In the genomic region with DNA sequence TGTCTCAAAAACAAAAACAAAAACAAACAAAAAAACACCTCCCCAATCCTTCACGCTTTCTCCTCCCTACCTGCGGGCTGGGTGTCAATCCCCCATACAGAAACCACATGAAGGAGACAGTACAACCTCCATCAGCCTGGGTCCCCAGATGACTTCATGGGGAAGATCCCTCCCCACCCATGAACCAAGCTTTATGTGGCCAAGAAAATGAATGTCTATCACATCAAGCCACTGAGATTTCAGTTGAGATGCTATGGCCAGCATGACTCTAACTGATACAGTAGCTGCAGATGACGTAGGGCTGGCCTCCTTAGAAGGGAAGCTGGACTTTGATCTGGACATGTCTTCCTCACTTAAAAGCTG, we compare ENCODE assay signal across 14 cellular contexts. TPM values are rescaled to one million over a fixed set of nuclear protein-coding genes. Genes with fewer than 3 reads are reported as not detected.
A peak's percentile ranks its signal among the peaks of the same experiment; 100 is the strongest.
DNase-seq lines count a peak whose midpoint lies in the region; ATAC-seq and TF ChIP-seq lines count a peak whose summit lies in the region.
"Had no signal": no experiment of that assay in that cellular context is flagged by ENCODE, and none has a peak within 500 bp of the region (broad histone marks: within the 10 kb centered on the region; RNA-seq: fewer than 3 reads in every experiment).

No MANE protein-coding gene starts in this region.

- H3K27me3 Mint-ChIP-seq in activated CD4-positive, alpha-beta T cell treated with anti-CD3 and anti-CD28 coated beads, Interleukin-2, amount 10 ng/mL, durations not matched to agents 7 days and 5 days, result peaks cover 19% of the 10 kb centered on the region
- H3K27me3 Mint-ChIP-seq in glutamatergic neuron (ENCODE audit: unreplicated experiment), result peaks cover 3% of the 10 kb centered on the region

- peaks cover 30% of the 10 kb centered on the region for H3K4me1 ChIP-seq in Karpas-422 (ENCODE audit: low read length)
- H3K4me1 ChIP-seq: A549 had no signal

- peak overlapping the region; percentile 72 for H3K27ac ChIP-seq in Karpas-422 (ENCODE audit: low read length)
- H3K27ac ChIP-seq: A549, PC-9 had no signal

- H3K36me3 Mint-ChIP-seq in activated CD4-positive, alpha-beta T cell treated with anti-CD3 and anti-CD28 coated beads, Interleukin-2, amount 10 ng/mL, durations not matched to agents 7 days and 5 days (ENCODE audit: low read depth), result no peaks in the 10 kb centered on the region
- H3K36me3 Mint-ChIP-seq in glutamatergic neuron (ENCODE audit: unreplicated experiment), result peaks cover 7% of the 10 kb centered on the region

- H3K9me3 ChIP-seq in Karpas-422 (ENCODE audit: low read length), result no peaks in the 10 kb centered on the region
- H3K9me3 ChIP-seq: A549 had no signal

- peak; percentile 66 for ATAC-seq in stimulated activated naive CD8-positive, alpha-beta T cell treated with anti-CD3 and anti-CD28 coated beads, Interleukin-15, Interleukin-2, amounts not matched to agents 100 U/mL and 50 U/mL, for 24 hours
- ATAC-seq in HG02763 (IDR thresholded peaks at IDR 0.05; ENCODE audit: unreplicated experiment), result no peak
- ATAC-seq: A549 had no signal

- DNase-seq in activated CD4-positive, alpha-beta T cell treated with anti-CD3 and anti-CD28 coated beads, Interleukin-2, amount 10 ng/mL, durations not matched to agents 7 days and 5 days, result peak; percentile 18
- no peak for DNase-seq in activated CD4-positive, alpha-beta T cell treated with anti-CD3 and anti-CD28 coated beads, Interleukin-2, amount 50 U/mL, for 1 hour
- DNase-seq in Karpas-422 (no peak), erythroblast (lab: John Stamatoyannopoulos, UW) (peak; percentile 54 to 63), glutamatergic neuron (no peak), NCI-H2171 treated with DMSO at 0.1 percent for 48 hours (lab: John Stamatoyannopoulos, UW) (no peak)
- peak; percentile 11 for DNase-seq in stimulated activated naive CD8-positive, alpha-beta T cell treated with anti-CD3 and anti-CD28 coated beads, Interleukin-15, Interleukin-2, amounts not matched to agents 100 U/mL and 50 U/mL, for 24 hours
- DNase-seq: NCI-H345, PC-9, right cardiac atrium had no signal

- H3K79me2 ChIP-seq in Karpas-422 (ENCODE audit: low read length), result no peaks in the 10 kb centered on the region

- no peak for TF ChIP-seq CTCF in glutamatergic neuron (IDR thresholded peaks at IDR 0.05; ENCODE audit: partially characterized antibody, unreplicated experiment)

- POLR2A ChIA-PET in activated CD4-positive, alpha-beta T cell treated with anti-CD3 and anti-CD28 coated beads, Interleukin-2, amount 10 ng/mL, durations not matched to agents 7 days and 5 days (lab: Charles Lee), result no interaction called here

- CTCF ChIA-PET in activated CD4-positive, alpha-beta T cell treated with anti-CD3 and anti-CD28 coated beads, Interleukin-2, amount 10 ng/mL, durations not matched to agents 7 days and 5 days (lab: Charles Lee), result interaction anchor here (0.7 to 3.1 kb wide), 6 partner anchors 17 to 436 kb away, joined by 3 to 16 read pairs (median 4); a partner anchor contains a TSS

- no peaks in the 10 kb centered on the region for H3K9me3 Mint-ChIP-seq in activated CD4-positive, alpha-beta T cell treated with anti-CD3 and anti-CD28 coated beads, Interleukin-2, amount 10 ng/mL, durations not matched to agents 7 days and 5 days
- H3K9me3 Mint-ChIP-seq in glutamatergic neuron (ENCODE audit: unreplicated experiment), result peaks cover 6% of the 10 kb centered on the region

- no peaks in the 10 kb centered on the region for H3K27me3 ChIP-seq in Karpas-422 (ENCODE audit: low read length)

- peak overlapping the region; percentile 47; the same call in 1 of the 2 replicates for H3K9ac ChIP-seq in Karpas-422 (ENCODE audit: low read length)

- no peaks in the 10 kb centered on the region for H3K9me2 ChIP-seq in Karpas-422 (replicated peaks; ENCODE audit: insufficient read depth, low read length)

- no peak for TF ChIP-seq POLR2A in erythroblast (IDR thresholded peaks at IDR 0.05; ENCODE audit: low read length)

- peak overlapping the region; percentile 69 for H3K4me2 ChIP-seq in Karpas-422 (ENCODE audit: low read depth, low read length, poor library complexity, severe bottlenecking)
- H3K4me2 ChIP-seq: A549, PC-9 had no signal

- H3K27ac Mint-ChIP-seq in activated CD4-positive, alpha-beta T cell treated with anti-CD3 and anti-CD28 coated beads, Interleukin-2, amount 10 ng/mL, durations not matched to agents 7 days and 5 days, result no peak overlapping the region
- no peak overlapping the region for H3K27ac Mint-ChIP-seq in glutamatergic neuron (ENCODE audit: unreplicated experiment)

- H3K4me3 Mint-ChIP-seq in activated CD4-positive, alpha-beta T cell treated with anti-CD3 and anti-CD28 coated beads, Interleukin-2, amount 10 ng/mL, durations not matched to agents 7 days and 5 days, result no peak overlapping the region
- no peak overlapping the region for H3K4me3 Mint-ChIP-seq in glutamatergic neuron (ENCODE audit: unreplicated experiment)

- H4K20me1 ChIP-seq in Karpas-422 (ENCODE audit: insufficient read depth, low read depth, low read length), result no peaks in the 10 kb centered on the region

- H3K36me3 ChIP-seq in Karpas-422 (ENCODE audit: insufficient read depth, low read length), result no peaks in the 10 kb centered on the region

- H2AFZ ChIP-seq in Karpas-422 (ENCODE audit: low read length), result peak overlapping the region; percentile 99; the same call in 1 of the 2 replicates

- peaks cover 28% of the 10 kb centered on the region for H3K4me1 Mint-ChIP-seq in activated CD4-positive, alpha-beta T cell treated with anti-CD3 and anti-CD28 coated beads, Interleukin-2, amount 10 ng/mL, durations not matched to agents 7 days and 5 days
- H3K4me1 Mint-ChIP-seq in glutamatergic neuron (ENCODE audit: low read depth, unreplicated experiment), result peaks cover 5% of the 10 kb centered on the region

- H3K4me3 ChIP-seq in Karpas-422 (ENCODE audit: low read length), result no peak overlapping the region; the same call in 1 of the 2 replicates
- H3K4me3 ChIP-seq: A549, PC-9 had no signal

RNA-seq across cellular contexts. Expression of a gene that starts 21.2 kb away (rescaled TPM):
- not detected for total RNA-seq in activated CD4-positive, alpha-beta T cell treated with anti-CD3 and anti-CD28 coated beads, Interleukin-2, amount 10 ng/mL, durations not matched to agents 7 days and 5 days
- total RNA-seq in Karpas-422 (2014; rRNA removed; shearing (Covaris generic); ENCODE audit: low replicate concordance), result not detected in 2 replicates
- not detected for total RNA-seq in glutamatergic neuron (ENCODE audit: unreplicated experiment)
- total RNA-seq: PC-9; T-helper 1 cell treated with Interleukin-12 subunit alpha and Interleukin-12 subunit beta and Interleukin-4 antibody, amounts not matched to agents 30 ng/mL and 1 ng/mL, for 36 hours; urinary bladder had no signal

RNA-seq across cellular contexts. Expression of a gene that starts 29.6 kb away (rescaled TPM):
- 10 to 100 TPM; 13.4 to 15.3 TPM for total RNA-seq in activated CD4-positive, alpha-beta T cell treated with anti-CD3 and anti-CD28 coated beads, Interleukin-2, amount 10 ng/mL, durations not matched to agents 7 days and 5 days
- not detected in 2 replicates for total RNA-seq in Karpas-422 (2014; rRNA removed; shearing (Covaris generic); ENCODE audit: low replicate concordance)
- total RNA-seq in glutamatergic neuron (ENCODE audit: unreplicated experiment), result not detected

Comparison
In these comparisons a context has a peak if more than half of its experiments do, and no peak if none do; other contexts are left out.
1. DNase-seq: peak in activated CD4-positive, alpha-beta T cell treated with anti-CD3 and anti-CD28 coated beads, Interleukin-2, amount 10 ng/mL, durations not matched to agents 7 days and 5 days (single experiment), erythroblast (2 of 2) and stimulated activated naive CD8-positive, alpha-beta T cell treated with anti-CD3 and anti-CD28 coated beads, Interleukin-15, Interleukin-2, amounts not matched to agents 100 U/mL and 50 U/mL, for 24 hours (single experiment); none in activated CD4-positive, alpha-beta T cell treated with anti-CD3 and anti-CD28 coated beads, Interleukin-2, amount 50 U/mL, for 1 hour (single experiment), Karpas-422 (single experiment), glutamatergic neuron (single experiment) and NCI-H2171 treated with DMSO at 0.1 percent for 48 hours (single experiment).
2. RNA of a gene that starts 29.6 kb away (total RNA-seq): 13.4 to 15.3 TPM in activated CD4-positive, alpha-beta T cell treated with anti-CD3 and anti-CD28 coated beads, Interleukin-2, amount 10 ng/mL, durations not matched to agents 7 days and 5 days; not detected in Karpas-422 and not detected in glutamatergic neuron (single experiment); every median in the first group is over 10 times any median in the second.